1 cellular context compared by ENCODE assay signal in genomic region chr6:34888874-34889555, GRCh38.
A peak's percentile ranks its signal among the peaks of the same experiment; 100 is the strongest.
TF ChIP-seq lines count a peak whose summit lies in the region.

Gene ANKS1A (plus strand): TSS chr6:34889255. CDS start chr6:34889403, 148 bp downstream.

TF ChIP-seq in HepG2, 621 proteins besides CTCF, POLR2A, EP300 and RAD21 (continued from another document and continues in another):
- TF ChIP-seq RNF219 (CRISPR knock-in tag; IDR thresholded peaks at IDR 0.05) (no peak), ZBTB8A (CRISPR knock-in tag; IDR thresholded peaks at IDR 0.05; ENCODE audit: borderline replicate concordance, low read depth) (no peak), AKAP8 (CRISPR knock-in tag; IDR thresholded peaks at IDR 0.05) (no peak), LCORL (IDR thresholded peaks at IDR 0.05) (no peak), LCORL (CRISPR knock-in tag; IDR thresholded peaks at IDR 0.05) (peak; percentile 72; the same call in 1 of the 2 replicates), TAF15 (IDR thresholded peaks at IDR 0.05; ENCODE audit: low read depth, low read length, poor library complexity, severe bottlenecking) (no peak), ZNF451 (CRISPR knock-in tag; IDR thresholded peaks at IDR 0.05) (peak; percentile 88), ZNF616 (CRISPR knock-in tag; IDR thresholded peaks at IDR 0.05; ENCODE audit: low read depth) (peak; percentile 81; the same call in 1 of the 2 replicates), ARHGAP35 (CRISPR knock-in tag; IDR thresholded peaks at IDR 0.05; ENCODE audit: borderline replicate concordance) (0 out of 2 replicates have a peak, but pooled peaks have one; percentile 45), ZIK1 (CRISPR knock-in tag; IDR thresholded peaks at IDR 0.05; ENCODE audit: borderline replicate concordance, low read depth) (peak; percentile 59; the same call in 1 of the 2 replicates), MXD4 (CRISPR knock-in tag; IDR thresholded peaks at IDR 0.05) (peak; percentile 71; the same call in 1 of the 2 replicates), ASH2L (IDR thresholded peaks at IDR 0.05; ENCODE audit: insufficient read length, low read depth, low read length) (peak; percentile 84), BCL3 (CRISPR knock-in tag; IDR thresholded peaks at IDR 0.05) (no peak), ADNP (CRISPR knock-in tag; IDR thresholded peaks at IDR 0.05) (no peak), ZNF484 (CRISPR knock-in tag; IDR thresholded peaks at IDR 0.05; ENCODE audit: borderline replicate concordance, low read depth) (no peak), TCF7 (IDR thresholded peaks at IDR 0.05; ENCODE audit: low read depth) (no peak), THAP9 (CRISPR knock-in tag; IDR thresholded peaks at IDR 0.05; ENCODE audit: borderline replicate concordance) (peak; percentile 56; the same call in 1 of the 2 replicates), PBX3 (CRISPR knock-in tag; IDR thresholded peaks at IDR 0.05; ENCODE audit: borderline replicate concordance) (no peak), ZNF407 (CRISPR knock-in tag; IDR thresholded peaks at IDR 0.05; ENCODE audit: not compliant biosample characterization) (no peak), EHMT2 (IDR thresholded peaks at IDR 0.05; ENCODE audit: borderline replicate concordance, low read depth, low read length) (no peak), MIER2 (CRISPR knock-in tag; IDR thresholded peaks at IDR 0.05) (peak; percentile 63; the same call in 1 of the 2 replicates), DRAP1 (CRISPR knock-in tag; IDR thresholded peaks at IDR 0.05) (peak; percentile 84), ZNF441 (CRISPR knock-in tag; IDR thresholded peaks at IDR 0.05; ENCODE audit: borderline replicate concordance) (peak; percentile 67; the same call in 1 of the 2 replicates), PCBP2 (optimal IDR thresholded peaks at IDR 0.05; ENCODE audit: low read depth, low read length, poor library complexity, severe bottlenecking) (no peak), ELF1 (CRISPR knock-in tag; IDR thresholded peaks at IDR 0.05) (peak; percentile 91), HOXA7 (CRISPR knock-in tag; IDR thresholded peaks at IDR 0.05) (no peak), GRHL1 (CRISPR knock-in tag; conservative IDR thresholded peaks at IDR 0.05) (no peak), SALL1 (CRISPR knock-in tag; IDR thresholded peaks at IDR 0.05) (peak; percentile 78), PAXIP1 (CRISPR knock-in tag; conservative IDR thresholded peaks at IDR 0.05) (peak; percentile 54; the same call in 1 of the 2 replicates), ZNF713 (CRISPR knock-in tag; IDR thresholded peaks at IDR 0.05) (0 out of 2 replicates have a peak, but pooled peaks have one; percentile 31), HDAC2 (CRISPR knock-in tag; IDR thresholded peaks at IDR 0.05) (peak; percentile 53), ZBTB44 (CRISPR knock-in tag; IDR thresholded peaks at IDR 0.05) (0 out of 2 replicates have a peak, but pooled peaks have one; percentile 24), FLYWCH1 (CRISPR knock-in tag; IDR thresholded peaks at IDR 0.05) (no peak)
